Comparison of ENCODE assay signal across 1 cellular context in the genomic region with DNA sequence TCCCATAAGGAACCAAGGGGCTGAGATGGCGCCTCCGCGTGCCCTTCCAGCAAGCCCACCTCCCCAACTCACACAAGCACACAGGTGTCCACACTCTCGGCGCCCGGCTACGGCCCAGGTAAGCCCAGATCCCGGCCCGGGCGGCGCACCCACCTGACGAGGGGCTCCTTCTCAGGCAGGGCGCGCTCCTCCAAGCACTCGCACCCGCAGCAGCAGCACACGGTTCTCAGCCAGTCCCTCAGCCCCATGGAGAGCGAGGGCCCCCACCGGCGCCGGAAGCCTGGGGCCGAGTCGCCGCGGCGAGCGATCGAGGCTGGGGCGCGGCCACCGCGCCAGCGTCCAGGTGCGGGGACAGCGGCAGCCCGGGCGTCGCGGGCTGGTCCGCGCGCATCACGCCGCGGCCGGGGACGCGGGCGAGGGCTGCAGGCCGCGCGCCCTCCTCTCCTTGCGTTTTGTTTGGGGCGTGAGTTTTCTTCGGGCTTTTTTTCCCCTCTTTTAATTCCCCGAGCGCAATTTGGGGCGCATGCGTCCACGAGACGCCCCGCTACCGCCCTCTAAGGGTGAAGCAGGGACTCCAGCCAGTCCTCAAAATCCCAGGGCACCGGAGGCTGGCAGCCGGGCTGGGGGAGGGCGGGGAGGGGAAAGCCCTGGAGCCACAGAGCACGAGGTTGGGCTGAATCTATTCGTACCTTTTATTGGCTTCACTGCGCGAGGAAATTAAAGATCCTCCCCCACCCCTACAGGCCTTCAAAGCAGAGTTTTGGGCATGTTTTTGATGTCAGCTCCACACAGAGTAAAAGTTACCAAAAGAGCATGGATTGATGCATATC.
TF ChIP-seq lines count a peak whose summit lies in the region.

A gene with protein sequence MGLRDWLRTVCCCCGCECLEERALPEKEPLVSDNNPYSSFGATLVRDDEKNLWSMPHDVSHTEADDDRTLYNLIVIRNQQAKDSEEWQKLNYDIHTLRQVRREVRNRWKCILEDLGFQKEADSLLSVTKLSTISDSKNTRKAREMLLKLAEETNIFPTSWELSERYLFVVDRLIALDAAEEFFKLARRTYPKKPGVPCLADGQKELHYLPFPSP (minus strand): TSS at position 472 of the 830 bp plus-strand sequence. CDS start 224 bp downstream, at position 248.

TF ChIP-seq in HepG2, 621 proteins besides CTCF, POLR2A, EP300 and RAD21 (continued from another document and continues in another):
- TF ChIP-seq ZNF572 (CRISPR knock-in tag; IDR thresholded peaks at IDR 0.05) (no peak), NFRKB (IDR thresholded peaks at IDR 0.05) (no peak), FOXA1 (IDR thresholded peaks at IDR 0.05) (no peak), FOXA1 (CRISPR knock-in tag; IDR thresholded peaks at IDR 0.05) (no peak; the same call in 1 of the 2 replicates), ZBTB42 (CRISPR knock-in tag; IDR thresholded peaks at IDR 0.05) (no peak), SRY (CRISPR knock-in tag; IDR thresholded peaks at IDR 0.05) (peak; percentile 65; the same call in 1 of the 2 replicates), ZNF615 (CRISPR knock-in tag; IDR thresholded peaks at IDR 0.05; ENCODE audit: borderline replicate concordance) (no peak), ISX (CRISPR knock-in tag; conservative IDR thresholded peaks at IDR 0.05) (no peak), ZNF431 (CRISPR knock-in tag; IDR thresholded peaks at IDR 0.05; ENCODE audit: borderline replicate concordance, low read depth) (peak; percentile 30; the same call in 1 of the 2 replicates), KDM2A (CRISPR knock-in tag; IDR thresholded peaks at IDR 0.05; ENCODE audit: borderline replicate concordance, low read depth) (peak; percentile 84), POGZ (CRISPR knock-in tag; IDR thresholded peaks at IDR 0.05) (no peak), GFI1 (CRISPR knock-in tag; IDR thresholded peaks at IDR 0.05; ENCODE audit: borderline replicate concordance) (no peak), RBM39 (IDR thresholded peaks at IDR 0.05; ENCODE audit: low read depth, low read length, poor library complexity, severe bottlenecking) (peak; percentile 42), ZNF367 (CRISPR knock-in tag; IDR thresholded peaks at IDR 0.05; ENCODE audit: borderline replicate concordance) (no peak), MAZ (IDR thresholded peaks at IDR 0.05; ENCODE audit: borderline replicate concordance, low read depth, low read length) (no peak; the same call in 1 of the 2 replicates), MAZ (CRISPR knock-in tag; IDR thresholded peaks at IDR 0.05; ENCODE audit: low read depth) (peak; percentile 79), RCOR2 (CRISPR knock-in tag; IDR thresholded peaks at IDR 0.05) (no peak), YEATS2 (CRISPR knock-in tag; IDR thresholded peaks at IDR 0.05; ENCODE audit: borderline replicate concordance) (no peak), ZNF12 (CRISPR knock-in tag; IDR thresholded peaks at IDR 0.05) (0 out of 2 replicates have a peak, but pooled peaks have one; percentile 37), ZSCAN31 (CRISPR knock-in tag; IDR thresholded peaks at IDR 0.05; ENCODE audit: low read depth) (peak; percentile 52; the same call in 1 of the 2 replicates), PITX1 (CRISPR knock-in tag; IDR thresholded peaks at IDR 0.05) (0 out of 2 replicates have a peak, but pooled peaks have one; percentile 34), ZSCAN30 (CRISPR knock-in tag; IDR thresholded peaks at IDR 0.05) (no peak), ERF (CRISPR knock-in tag; IDR thresholded peaks at IDR 0.05) (no peak), PHF21A (CRISPR knock-in tag; IDR thresholded peaks at IDR 0.05) (peak; percentile 69; the same call in 1 of the 2 replicates), MED1 (CRISPR knock-in tag; IDR thresholded peaks at IDR 0.05) (no peak), ATF7-NPFF (CRISPR knock-in tag; IDR thresholded peaks at IDR 0.05; ENCODE audit: low read depth) (peak; percentile 68), ZNF589 (CRISPR knock-in tag; conservative IDR thresholded peaks at IDR 0.05) (no peak), ZNF331 (CRISPR knock-in tag; IDR thresholded peaks at IDR 0.05) (no peak)
- TF ChIP-seq, protein P1, sequence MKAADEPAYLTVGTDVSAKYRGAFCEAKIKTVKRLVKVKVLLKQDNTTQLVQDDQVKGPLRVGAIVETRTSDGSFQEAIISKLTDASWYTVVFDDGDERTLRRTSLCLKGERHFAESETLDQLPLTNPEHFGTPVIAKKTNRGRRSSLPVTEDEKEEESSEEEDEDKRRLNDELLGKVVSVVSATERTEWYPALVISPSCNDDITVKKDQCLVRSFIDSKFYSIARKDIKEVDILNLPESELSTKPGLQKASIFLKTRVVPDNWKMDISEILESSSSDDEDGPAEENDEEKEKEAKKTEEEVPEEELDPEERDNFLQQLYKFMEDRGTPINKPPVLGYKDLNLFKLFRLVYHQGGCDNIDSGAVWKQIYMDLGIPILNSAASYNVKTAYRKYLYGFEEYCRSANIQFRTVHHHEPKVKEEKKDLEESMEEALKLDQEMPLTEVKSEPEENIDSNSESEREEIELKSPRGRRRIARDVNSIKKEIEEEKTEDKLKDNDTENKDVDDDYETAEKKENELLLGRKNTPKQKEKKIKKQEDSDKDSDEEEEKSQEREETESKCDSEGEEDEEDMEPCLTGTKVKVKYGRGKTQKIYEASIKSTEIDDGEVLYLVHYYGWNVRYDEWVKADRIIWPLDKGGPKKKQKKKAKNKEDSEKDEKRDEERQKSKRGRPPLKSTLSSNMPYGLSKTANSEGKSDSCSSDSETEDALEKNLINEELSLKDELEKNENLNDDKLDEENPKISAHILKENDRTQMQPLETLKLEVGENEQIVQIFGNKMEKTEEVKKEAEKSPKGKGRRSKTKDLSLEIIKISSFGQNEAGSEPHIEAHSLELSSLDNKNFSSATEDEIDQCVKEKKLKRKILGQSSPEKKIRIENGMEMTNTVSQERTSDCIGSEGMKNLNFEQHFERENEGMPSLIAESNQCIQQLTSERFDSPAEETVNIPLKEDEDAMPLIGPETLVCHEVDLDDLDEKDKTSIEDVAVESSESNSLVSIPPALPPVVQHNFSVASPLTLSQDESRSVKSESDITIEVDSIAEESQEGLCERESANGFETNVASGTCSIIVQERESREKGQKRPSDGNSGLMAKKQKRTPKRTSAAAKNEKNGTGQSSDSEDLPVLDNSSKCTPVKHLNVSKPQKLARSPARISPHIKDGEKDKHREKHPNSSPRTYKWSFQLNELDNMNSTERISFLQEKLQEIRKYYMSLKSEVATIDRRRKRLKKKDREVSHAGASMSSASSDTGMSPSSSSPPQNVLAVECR (CRISPR knock-in tag; IDR thresholded peaks at IDR 0.05; ENCODE audit: borderline replicate concordance), result peak; percentile 57
- TF ChIP-seq, protein P2, sequence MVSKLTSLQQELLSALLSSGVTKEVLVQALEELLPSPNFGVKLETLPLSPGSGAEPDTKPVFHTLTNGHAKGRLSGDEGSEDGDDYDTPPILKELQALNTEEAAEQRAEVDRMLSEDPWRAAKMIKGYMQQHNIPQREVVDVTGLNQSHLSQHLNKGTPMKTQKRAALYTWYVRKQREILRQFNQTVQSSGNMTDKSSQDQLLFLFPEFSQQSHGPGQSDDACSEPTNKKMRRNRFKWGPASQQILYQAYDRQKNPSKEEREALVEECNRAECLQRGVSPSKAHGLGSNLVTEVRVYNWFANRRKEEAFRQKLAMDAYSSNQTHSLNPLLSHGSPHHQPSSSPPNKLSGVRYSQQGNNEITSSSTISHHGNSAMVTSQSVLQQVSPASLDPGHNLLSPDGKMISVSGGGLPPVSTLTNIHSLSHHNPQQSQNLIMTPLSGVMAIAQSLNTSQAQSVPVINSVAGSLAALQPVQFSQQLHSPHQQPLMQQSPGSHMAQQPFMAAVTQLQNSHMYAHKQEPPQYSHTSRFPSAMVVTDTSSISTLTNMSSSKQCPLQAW (CRISPR knock-in tag; IDR thresholded peaks at IDR 0.05), result no peak
- TF ChIP-seq, protein P3, sequence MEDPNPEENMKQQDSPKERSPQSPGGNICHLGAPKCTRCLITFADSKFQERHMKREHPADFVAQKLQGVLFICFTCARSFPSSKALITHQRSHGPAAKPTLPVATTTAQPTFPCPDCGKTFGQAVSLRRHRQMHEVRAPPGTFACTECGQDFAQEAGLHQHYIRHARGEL (CRISPR knock-in tag; IDR thresholded peaks at IDR 0.05), result no peak
- TF ChIP-seq, protein P4, sequence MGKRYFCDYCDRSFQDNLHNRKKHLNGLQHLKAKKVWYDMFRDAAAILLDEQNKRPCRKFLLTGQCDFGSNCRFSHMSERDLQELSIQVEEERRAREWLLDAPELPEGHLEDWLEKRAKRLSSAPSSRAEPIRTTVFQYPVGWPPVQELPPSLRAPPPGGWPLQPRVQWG (CRISPR knock-in tag; IDR thresholded peaks at IDR 0.05; ENCODE audit: borderline replicate concordance, low read depth), result no peak
- TF ChIP-seq, protein P5, sequence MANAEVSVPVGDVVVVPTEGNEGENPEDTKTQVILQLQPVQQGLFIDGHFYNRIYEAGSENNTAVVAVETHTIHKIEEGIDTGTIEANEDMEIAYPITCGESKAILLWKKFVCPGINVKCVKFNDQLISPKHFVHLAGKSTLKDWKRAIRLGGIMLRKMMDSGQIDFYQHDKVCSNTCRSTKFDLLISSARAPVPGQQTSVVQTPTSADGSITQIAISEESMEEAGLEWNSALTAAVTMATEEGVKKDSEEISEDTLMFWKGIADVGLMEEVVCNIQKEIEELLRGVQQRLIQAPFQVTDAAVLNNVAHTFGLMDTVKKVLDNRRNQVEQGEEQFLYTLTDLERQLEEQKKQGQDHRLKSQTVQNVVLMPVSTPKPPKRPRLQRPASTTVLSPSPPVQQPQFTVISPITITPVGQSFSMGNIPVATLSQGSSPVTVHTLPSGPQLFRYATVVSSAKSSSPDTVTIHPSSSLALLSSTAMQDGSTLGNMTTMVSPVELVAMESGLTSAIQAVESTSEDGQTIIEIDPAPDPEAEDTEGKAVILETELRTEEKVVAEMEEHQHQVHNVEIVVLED (CRISPR knock-in tag; IDR thresholded peaks at IDR 0.05; ENCODE audit: borderline replicate concordance), result 0 out of 2 replicates have a peak, but pooled peaks have one; percentile 23
- TF ChIP-seq, protein P6, sequence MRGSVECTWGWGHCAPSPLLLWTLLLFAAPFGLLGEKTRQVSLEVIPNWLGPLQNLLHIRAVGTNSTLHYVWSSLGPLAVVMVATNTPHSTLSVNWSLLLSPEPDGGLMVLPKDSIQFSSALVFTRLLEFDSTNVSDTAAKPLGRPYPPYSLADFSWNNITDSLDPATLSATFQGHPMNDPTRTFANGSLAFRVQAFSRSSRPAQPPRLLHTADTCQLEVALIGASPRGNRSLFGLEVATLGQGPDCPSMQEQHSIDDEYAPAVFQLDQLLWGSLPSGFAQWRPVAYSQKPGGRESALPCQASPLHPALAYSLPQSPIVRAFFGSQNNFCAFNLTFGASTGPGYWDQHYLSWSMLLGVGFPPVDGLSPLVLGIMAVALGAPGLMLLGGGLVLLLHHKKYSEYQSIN (CRISPR knock-in tag; IDR thresholded peaks at IDR 0.05; ENCODE audit: borderline replicate concordance), result no peak
- TF ChIP-seq, protein P7, sequence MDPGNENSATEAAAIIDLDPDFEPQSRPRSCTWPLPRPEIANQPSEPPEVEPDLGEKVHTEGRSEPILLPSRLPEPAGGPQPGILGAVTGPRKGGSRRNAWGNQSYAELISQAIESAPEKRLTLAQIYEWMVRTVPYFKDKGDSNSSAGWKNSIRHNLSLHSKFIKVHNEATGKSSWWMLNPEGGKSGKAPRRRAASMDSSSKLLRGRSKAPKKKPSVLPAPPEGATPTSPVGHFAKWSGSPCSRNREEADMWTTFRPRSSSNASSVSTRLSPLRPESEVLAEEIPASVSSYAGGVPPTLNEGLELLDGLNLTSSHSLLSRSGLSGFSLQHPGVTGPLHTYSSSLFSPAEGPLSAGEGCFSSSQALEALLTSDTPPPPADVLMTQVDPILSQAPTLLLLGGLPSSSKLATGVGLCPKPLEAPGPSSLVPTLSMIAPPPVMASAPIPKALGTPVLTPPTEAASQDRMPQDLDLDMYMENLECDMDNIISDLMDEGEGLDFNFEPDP (CRISPR knock-in tag; conservative IDR thresholded peaks at IDR 0.05), result 0 out of 2 replicates have a peak, but pooled peaks have one; percentile 59
- TF ChIP-seq, protein P8, sequence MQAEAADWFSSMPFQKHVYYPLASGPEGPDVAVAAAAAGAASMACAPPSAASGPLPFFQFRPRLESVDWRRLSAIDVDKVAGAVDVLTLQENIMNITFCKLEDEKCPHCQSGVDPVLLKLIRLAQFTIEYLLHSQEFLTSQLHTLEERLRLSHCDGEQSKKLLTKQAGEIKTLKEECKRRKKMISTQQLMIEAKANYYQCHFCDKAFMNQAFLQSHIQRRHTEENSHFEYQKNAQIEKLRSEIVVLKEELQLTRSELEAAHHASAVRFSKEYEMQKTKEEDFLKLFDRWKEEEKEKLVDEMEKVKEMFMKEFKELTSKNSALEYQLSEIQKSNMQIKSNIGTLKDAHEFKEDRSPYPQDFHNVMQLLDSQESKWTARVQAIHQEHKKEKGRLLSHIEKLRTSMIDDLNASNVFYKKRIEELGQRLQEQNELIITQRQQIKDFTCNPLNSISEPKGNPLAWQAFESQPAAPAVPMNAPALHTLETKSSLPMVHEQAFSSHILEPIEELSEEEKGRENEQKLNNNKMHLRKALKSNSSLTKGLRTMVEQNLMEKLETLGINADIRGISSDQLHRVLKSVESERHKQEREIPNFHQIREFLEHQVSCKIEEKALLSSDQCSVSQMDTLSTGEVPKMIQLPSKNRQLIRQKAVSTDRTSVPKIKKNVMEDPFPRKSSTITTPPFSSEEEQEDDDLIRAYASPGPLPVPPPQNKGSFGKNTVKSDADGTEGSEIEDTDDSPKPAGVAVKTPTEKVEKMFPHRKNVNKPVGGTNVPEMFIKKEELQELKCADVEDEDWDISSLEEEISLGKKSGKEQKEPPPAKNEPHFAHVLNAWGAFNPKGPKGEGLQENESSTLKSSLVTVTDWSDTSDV (CRISPR knock-in tag; IDR thresholded peaks at IDR 0.05), result peak; percentile 87; the same call in 1 of the 2 replicates
- TF ChIP-seq, protein P9, sequence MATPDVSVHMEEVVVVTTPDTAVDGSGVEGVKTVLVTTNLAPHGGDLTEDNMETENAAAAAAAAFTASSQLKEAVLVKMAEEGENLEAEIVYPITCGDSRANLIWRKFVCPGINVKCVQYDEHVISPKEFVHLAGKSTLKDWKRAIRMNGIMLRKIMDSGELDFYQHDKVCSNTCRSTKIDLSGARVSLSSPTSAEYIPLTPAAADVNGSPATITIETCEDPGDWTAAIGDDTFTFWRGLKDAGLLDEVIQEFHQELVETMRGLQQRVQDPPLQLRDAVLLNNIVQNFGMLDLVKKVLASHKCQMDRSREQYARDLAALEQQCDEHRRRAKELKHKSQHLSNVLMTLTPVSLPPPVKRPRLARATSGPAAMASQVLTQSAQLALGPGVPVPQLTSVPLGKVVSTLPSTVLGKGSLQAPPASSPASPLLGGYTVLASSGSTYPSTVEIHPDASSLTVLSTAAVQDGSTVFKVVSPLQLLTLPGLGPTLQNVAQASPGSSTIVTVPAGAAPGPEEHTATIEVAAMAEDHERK (CRISPR knock-in tag; IDR thresholded peaks at IDR 0.05; ENCODE audit: low read depth), result no peak
